ENCODE assay signal across 20 cellular contexts in the genomic region with DNA sequence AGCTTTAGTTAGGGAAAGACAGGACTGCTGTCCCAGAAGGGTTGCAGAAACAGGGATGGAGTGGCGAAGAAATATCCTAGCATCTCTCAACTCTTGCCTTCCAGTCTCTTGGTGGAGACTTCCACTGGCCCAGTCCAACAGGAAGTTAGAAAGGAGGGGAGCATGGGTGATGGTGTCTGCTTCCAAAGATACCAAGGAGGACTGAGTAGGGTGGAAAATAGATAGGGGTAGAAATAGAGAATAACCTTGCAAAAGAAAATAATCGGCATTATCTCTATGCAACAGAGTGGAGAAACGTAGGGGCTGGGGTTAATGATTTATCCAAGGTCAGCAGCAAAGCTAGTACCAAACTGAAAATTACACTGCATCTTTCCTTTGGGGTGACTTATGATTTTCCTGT.
"Had no signal": no experiment of that assay in that cellular context is flagged by ENCODE, and none has a peak within 500 bp of the region (broad histone marks: within the 10 kb centered on the region; RNA-seq: fewer than 3 reads in every experiment).

No MANE protein-coding gene starts in this region.

- H3K4me1 Mint-ChIP-seq: activated naive CD8-positive, alpha-beta T cell treated with anti-CD3 and anti-CD28 coated beads, Interleukin-2, amount 10 ng/mL, durations not matched to agents 7 days and 5 days; central memory CD8-positive, alpha-beta T cell; naive thymus-derived CD8-positive, alpha-beta T cell; stimulated activated naive CD8-positive, alpha-beta T cell treated with anti-CD3 and anti-CD28 coated beads, Interleukin-15, amount 100 ng/mL, for 72 hours had no signal

- H3K4me2 ChIP-seq: neural progenitor cell had no signal

- H3K27me3 ChIP-seq: breast epithelium, dorsolateral prefrontal cortex, heart left ventricle, neural progenitor cell, tibial artery had no signal

- H3K4me3 Mint-ChIP-seq: activated naive CD8-positive, alpha-beta T cell treated with anti-CD3 and anti-CD28 coated beads, Interleukin-2, amount 10 ng/mL, durations not matched to agents 7 days and 5 days; activated T-cell treated with anti-CD3 and anti-CD28 coated beads, Interleukin-2, amount 50 U/mL, for 4 hours; central memory CD8-positive, alpha-beta T cell; mesothelial cell of epicardium; naive thymus-derived CD8-positive, alpha-beta T cell; neural progenitor cell; stimulated activated naive CD8-positive, alpha-beta T cell treated with anti-CD3 and anti-CD28 coated beads, Interleukin-15, amount 100 ng/mL, for 72 hours; WTC11 had no signal

- H3K4me3 ChIP-seq: breast epithelium, dorsolateral prefrontal cortex, heart left ventricle, neural progenitor cell, tibial artery had no signal

- H3K36me3 Mint-ChIP-seq: activated naive CD8-positive, alpha-beta T cell treated with anti-CD3 and anti-CD28 coated beads, Interleukin-2, amount 10 ng/mL, durations not matched to agents 7 days and 5 days; mesothelial cell of epicardium; naive thymus-derived CD8-positive, alpha-beta T cell; neural progenitor cell had no signal

- H2AFZ ChIP-seq: neural progenitor cell had no signal

- H3K27me3 Mint-ChIP-seq: central memory CD8-positive, alpha-beta T cell had no signal

- ATAC-seq: activated T-cell treated with anti-CD3 and anti-CD28 coated beads, Interleukin-2, amount 50 U/mL, for 4 hours; heart left ventricle; left ventricle myocardium superior; naive thymus-derived CD8-positive, alpha-beta T cell; stimulated activated naive CD8-positive, alpha-beta T cell treated with anti-CD3 and anti-CD28 coated beads, Interleukin-15, amount 100 ng/mL, for 72 hours; WTC11 had no signal

- H3K9me3 ChIP-seq: breast epithelium, heart left ventricle, tibial artery had no signal

- H3K9ac ChIP-seq: neural progenitor cell had no signal

- H3K4me1 ChIP-seq: breast epithelium, heart left ventricle, tibial artery had no signal

- H3K27ac Mint-ChIP-seq: mesothelial cell of epicardium; naive thymus-derived CD8-positive, alpha-beta T cell; neural progenitor cell; stimulated activated naive CD8-positive, alpha-beta T cell treated with anti-CD3 and anti-CD28 coated beads, Interleukin-15, amount 100 ng/mL, for 72 hours; WTC11 had no signal

- DNase-seq: activated CD8-positive, alpha-beta memory T cell treated with anti-CD3 and anti-CD28 coated beads for 24 hours; activated CD8-positive, alpha-beta memory T cell treated with anti-CD3 and anti-CD28 coated beads, Interleukin-2, amount 50 U/mL, for 48 hours; activated naive CD4-positive, alpha-beta T cell treated with Interleukin-2 at 50 U/mL for 16 hours; activated naive CD8-positive, alpha-beta T cell treated with anti-CD3 and anti-CD28 coated beads, Interleukin-2, amount 10 ng/mL, durations not matched to agents 7 days and 5 days; activated T-cell treated with anti-CD3 and anti-CD28 coated beads, Interleukin-2, amount 50 U/mL, for 4 hours; amniotic stem cell; dorsolateral prefrontal cortex; heart left ventricle; left ventricle myocardium superior; naive thymus-derived CD8-positive, alpha-beta T cell; stimulated activated CD4-positive, alpha-beta T cell treated with anti-CD3 and anti-CD28 coated beads, Interleukin-1b, Interleukin-23, amount 100 ng/mL, for 48 hours; stimulated activated naive CD8-positive, alpha-beta T cell treated with anti-CD3 and anti-CD28 coated beads, Interleukin-15, amount 100 ng/mL, for 72 hours; T-helper 2 cell; tibial artery had no signal

- H3K9me3 Mint-ChIP-seq: activated naive CD8-positive, alpha-beta T cell treated with anti-CD3 and anti-CD28 coated beads, Interleukin-2, amount 10 ng/mL, durations not matched to agents 7 days and 5 days; stimulated activated naive CD8-positive, alpha-beta T cell treated with anti-CD3 and anti-CD28 coated beads, Interleukin-15, amount 100 ng/mL, for 72 hours had no signal

- H3K27ac ChIP-seq: breast epithelium, dorsolateral prefrontal cortex, heart left ventricle, neural progenitor cell, tibial artery had no signal

- H3K36me3 ChIP-seq: breast epithelium, heart left ventricle, neural progenitor cell, tibial artery had no signal

- FAIRE-seq: colon had no signal
